Comparison of ENCODE assay signal across 10 cellular contexts in the genomic region with DNA sequence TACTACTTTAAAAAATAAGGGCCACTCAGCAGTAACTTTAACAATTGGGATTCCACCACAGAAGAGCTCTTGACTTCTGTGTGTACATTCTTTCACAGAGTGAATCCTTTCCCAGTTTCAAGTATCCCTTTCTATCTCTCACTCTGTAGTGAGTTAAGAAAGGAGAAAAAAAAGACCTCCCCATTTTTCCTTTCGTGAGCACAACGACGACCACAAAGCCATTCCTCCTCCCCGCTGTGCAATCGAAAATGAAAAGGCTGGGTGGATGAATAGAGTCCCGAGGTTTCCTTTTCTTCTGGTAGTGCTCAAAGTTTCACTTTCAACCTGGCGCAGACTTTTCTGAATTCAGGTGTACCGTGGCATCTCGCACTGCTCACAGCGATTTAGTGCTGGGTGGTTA. TPM values are rescaled to one million over a fixed set of nuclear protein-coding genes. Genes with fewer than 3 reads are reported as not detected.
DNase-seq lines count a peak whose midpoint lies in the region; ATAC-seq and TF ChIP-seq lines count a peak whose summit lies in the region.
"Had no signal": no experiment of that assay in that cellular context is flagged by ENCODE, and none has a peak within 500 bp of the region (broad histone marks: within the 10 kb centered on the region; RNA-seq: fewer than 3 reads in every experiment).

No MANE protein-coding gene starts in this region.

- TF ChIP-seq CTCF in natural killer cell (IDR thresholded peaks at IDR 0.05) (no peak), omental fat pad (IDR thresholded peaks at IDR 0.05) (no peak), upper lobe of right lung (IDR thresholded peaks at IDR 0.05) (no peak)

- no peaks in the 10 kb centered on the region for H3K27me3 Mint-ChIP-seq in natural killer cell treated with Interleukin-12 subunit alpha and Interleukin-12 subunit beta and Interleukin-15 and Interleukin-18, amount 100 ng/mL, for 72 hours
- H3K27me3 Mint-ChIP-seq in natural killer cell (ENCODE audit: low read depth in 2 of 2) = no peaks in the 10 kb centered on the region
- H3K27me3 Mint-ChIP-seq in effector memory CD8-positive, alpha-beta T cell = no peaks in the 10 kb centered on the region

- no peak overlapping the region for H3K27ac ChIP-seq in upper lobe of right lung
- H3K27ac ChIP-seq: parathyroid adenoma had no signal

- H3K4me3 ChIP-seq in NT2/D1 (ENCODE audit: insufficient read length, low read depth) (no peak overlapping the region), upper lobe of right lung (no peak overlapping the region)

- no peak overlapping the region for H3K9ac ChIP-seq in NT2/D1 (ENCODE audit: insufficient read length, low read depth)
- H3K9ac ChIP-seq: parathyroid adenoma had no signal

- H3K9me3 Mint-ChIP-seq in natural killer cell treated with Interleukin-12 subunit alpha and Interleukin-12 subunit beta and Interleukin-15 and Interleukin-18, amount 100 ng/mL, for 72 hours = no peaks in the 10 kb centered on the region
- no peaks in the 10 kb centered on the region for H3K9me3 Mint-ChIP-seq in natural killer cell
- no peaks in the 10 kb centered on the region for H3K9me3 Mint-ChIP-seq in effector memory CD8-positive, alpha-beta T cell

- ATAC-seq in natural killer cell treated with Interleukin-12 subunit alpha and Interleukin-12 subunit beta and Interleukin-15 and Interleukin-18, amount 100 ng/mL, for 72 hours = no peak
- no peak for ATAC-seq in natural killer cell
- ATAC-seq in effector memory CD8-positive, alpha-beta T cell (replicated peaks) = no peak
- ATAC-seq in omental fat pad (ENCODE audit: low FRiP score) = no peak
- ATAC-seq in upper lobe of right lung = no peak
- ATAC-seq: SK-N-SH treated with all-trans-retinoic acid at 6 μM for 48 hours had no signal

- no peaks in the 10 kb centered on the region for H3K36me3 Mint-ChIP-seq in natural killer cell treated with Interleukin-12 subunit alpha and Interleukin-12 subunit beta and Interleukin-15 and Interleukin-18, amount 100 ng/mL, for 72 hours
- no peaks in the 10 kb centered on the region for H3K36me3 Mint-ChIP-seq in natural killer cell
- H3K36me3 Mint-ChIP-seq in effector memory CD8-positive, alpha-beta T cell (ENCODE audit: insufficient read depth) = peaks cover 10% of the 10 kb centered on the region

- intact Hi-C loops in natural killer cell (cut with micrococcal nuclease) (no loop called here), upper lobe of right lung (cut with DNase I) (no loop called here)

- no peaks in the 10 kb centered on the region for H3K4me1 Mint-ChIP-seq in natural killer cell treated with Interleukin-12 subunit alpha and Interleukin-12 subunit beta and Interleukin-15 and Interleukin-18, amount 100 ng/mL, for 72 hours (ENCODE audit: low read depth in 2 of 2)
- H3K4me1 Mint-ChIP-seq in natural killer cell = no peaks in the 10 kb centered on the region
- H3K4me1 Mint-ChIP-seq in effector memory CD8-positive, alpha-beta T cell (ENCODE audit: low read depth in 2 of 2) = peaks cover 0 to 8% of the 10 kb centered on the region in 2 donors

- H3K4me1 ChIP-seq in NT2/D1 (ENCODE audit: insufficient read depth, insufficient read length) (no peaks in the 10 kb centered on the region), upper lobe of right lung (no peaks in the 10 kb centered on the region)
- H3K4me1 ChIP-seq: parathyroid adenoma had no signal

- H3K36me3 ChIP-seq in NT2/D1 (ENCODE audit: insufficient read depth, insufficient read length, low read length) (peaks cover 16% of the 10 kb centered on the region), upper lobe of right lung (no peaks in the 10 kb centered on the region)

- no peaks in the 10 kb centered on the region for H3K9me3 ChIP-seq in NT2/D1 (ENCODE audit: insufficient read depth, low read length)
- no peaks in the 10 kb centered on the region for H3K9me3 ChIP-seq in upper lobe of right lung

- no peak overlapping the region for H3K4me3 Mint-ChIP-seq in natural killer cell treated with Interleukin-12 subunit alpha and Interleukin-12 subunit beta and Interleukin-15 and Interleukin-18, amount 100 ng/mL, for 72 hours
- no peak overlapping the region for H3K4me3 Mint-ChIP-seq in natural killer cell
- H3K4me3 Mint-ChIP-seq in effector memory CD8-positive, alpha-beta T cell = no peak overlapping the region

- no peaks in the 10 kb centered on the region for H3K27me3 ChIP-seq in NT2/D1 (ENCODE audit: insufficient read depth, insufficient read length)
- no peaks in the 10 kb centered on the region for H3K27me3 ChIP-seq in upper lobe of right lung

- H3K27ac Mint-ChIP-seq in natural killer cell treated with Interleukin-12 subunit alpha and Interleukin-12 subunit beta and Interleukin-15 and Interleukin-18, amount 100 ng/mL, for 72 hours = peak overlapping the region; percentile 31 to 54
- peak overlapping the region in 1 of 2 donors; percentile 26 for H3K27ac Mint-ChIP-seq in natural killer cell
- H3K27ac Mint-ChIP-seq in effector memory CD8-positive, alpha-beta T cell = peak overlapping the region; percentile 79 to 82

- no peak for DNase-seq in natural killer cell treated with Interleukin-12 subunit alpha and Interleukin-12 subunit beta and Interleukin-15 and Interleukin-18, amount 100 ng/mL, for 72 hours (ENCODE audit: low spot score)
- DNase-seq in natural killer cell (no peak), NT2/D1 (ENCODE audit: low read depth, low spot score) (peak; percentile 9), omental fat pad (ENCODE audit: low spot score) (no peak), upper lobe of right lung (no peak), CD1c-positive myeloid dendritic cell (ENCODE audit: extremely low spot score) (no peak)
- no peak for DNase-seq in effector memory CD8-positive, alpha-beta T cell
- DNase-seq in effector CD4-positive, alpha-beta T cell = no peak

RNA-seq across cellular contexts. Expression of a gene that starts 58.0 kb away (rescaled TPM):
- total RNA-seq in natural killer cell treated with Interleukin-12 subunit alpha and Interleukin-12 subunit beta and Interleukin-15 and Interleukin-18, amount 100 ng/mL, for 72 hours = 10 to 100 TPM; 21.3 to 28.2 TPM
- 10 to 100 TPM; 20.4 to 26.1 (median 21.3) TPM for total RNA-seq in natural killer cell
- total RNA-seq in omental fat pad = 10 to 100 TPM; 24.3 to 31.2 (median 27.9) TPM
- 21.9 TPM for total RNA-seq in upper lobe of right lung
